Comparison of ENCODE assay signal across 25 cellular contexts in the genomic region with DNA sequence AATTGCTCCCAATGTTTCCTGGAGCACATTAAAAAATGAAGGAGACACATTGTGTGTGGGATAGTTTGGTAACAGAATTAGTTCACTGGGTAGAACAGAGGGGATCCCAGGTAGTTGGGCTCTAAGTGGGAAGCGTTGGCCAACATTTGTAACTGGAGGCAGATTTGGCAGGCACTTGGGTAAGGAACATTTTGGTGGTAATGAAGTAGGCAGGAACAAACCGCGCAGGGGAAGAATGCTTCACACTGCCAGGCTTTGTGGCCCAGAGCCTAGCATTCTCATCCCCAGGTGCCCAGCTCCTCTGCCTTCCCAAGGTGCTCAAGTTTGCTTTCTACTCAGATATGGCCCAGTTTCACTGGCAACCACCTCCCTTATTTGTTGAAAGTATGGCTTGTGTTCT.
"Had no signal": no experiment of that assay in that cellular context is flagged by ENCODE, and none has a peak within 500 bp of the region (broad histone marks: within the 10 kb centered on the region; RNA-seq: fewer than 3 reads in every experiment).

No MANE protein-coding gene starts in this region.

- H3K27me3 Mint-ChIP-seq: activated naive CD8-positive, alpha-beta T cell; stimulated activated naive B cell treated with anti-CD40 and anti-IgM and Interleukin-4, amounts not matched to agents 10 μg/mL and 1 μg/mL and 100 μg/mL, for 72 hours had no signal

- H3K27ac ChIP-seq: right atrium auricular region, stomach, thyroid gland, upper lobe of left lung, vagina had no signal

- H3K36me3 ChIP-seq: right atrium auricular region, stomach, thyroid gland, upper lobe of left lung, vagina had no signal

- H3K4me3 ChIP-seq: right atrium auricular region, smooth muscle cell, stomach, thyroid gland, upper lobe of left lung, vagina had no signal

- DNase-seq: activated CD4-positive, alpha-beta T cell treated with anti-CD3 and anti-CD28 coated beads for 4 hours; activated CD4-positive, alpha-beta T cell treated with anti-CD3 and anti-CD28 coated beads, Interleukin-2, amount 50 U/mL, for 4 hours; activated naive CD4-positive, alpha-beta T cell; activated T-cell treated with anti-CD3 and anti-CD28 coated beads for 4 hours; activated T-cell treated with anti-CD3 and anti-CD28 coated beads, Interleukin-2, amount 50 U/mL, for 72 hours; endodermal cell; foreskin fibroblast; head of caudate nucleus; hypothalamus; immature natural killer cell; kidney; left colon; midbrain; naive thymus-derived CD4-positive, alpha-beta T cell; occipital lobe; stimulated activated CD4-positive, alpha-beta T cell treated with anti-CD3 and anti-CD28 coated beads, Interleukin-1b, Interleukin-23, amount 100 ng/mL, for 48 hours; stimulated activated naive B cell treated with anti-CD40 and anti-IgM and Interleukin-4, amounts not matched to agents 10 μg/mL and 1 μg/mL and 100 μg/mL, for 72 hours; stomach; thyroid gland; upper lobe of left lung had no signal

- H3K27me3 ChIP-seq: right atrium auricular region, stomach, thyroid gland, upper lobe of left lung, vagina had no signal

- H3K27ac Mint-ChIP-seq: activated naive CD8-positive, alpha-beta T cell; activated T-cell treated with anti-CD3 and anti-CD28 coated beads, Interleukin-2, amount 50 U/mL, for 72 hours; endodermal cell; immature natural killer cell; naive thymus-derived CD4-positive, alpha-beta T cell; stimulated activated naive B cell treated with anti-CD40 and anti-IgM and Interleukin-4, amounts not matched to agents 10 μg/mL and 1 μg/mL and 100 μg/mL, for 72 hours had no signal

- H3K9me3 ChIP-seq: right atrium auricular region, stomach, thyroid gland, upper lobe of left lung, vagina had no signal

- H3K36me3 Mint-ChIP-seq: activated naive CD8-positive, alpha-beta T cell; immature natural killer cell; naive thymus-derived CD4-positive, alpha-beta T cell; stimulated activated naive B cell treated with anti-CD40 and anti-IgM and Interleukin-4, amounts not matched to agents 10 μg/mL and 1 μg/mL and 100 μg/mL, for 72 hours had no signal

- H3K4me3 Mint-ChIP-seq: activated naive CD8-positive, alpha-beta T cell; activated T-cell treated with anti-CD3 and anti-CD28 coated beads, Interleukin-2, amount 50 U/mL, for 72 hours; endodermal cell; immature natural killer cell; naive thymus-derived CD4-positive, alpha-beta T cell; neural crest cell; stimulated activated naive B cell treated with anti-CD40 and anti-IgM and Interleukin-4, amounts not matched to agents 10 μg/mL and 1 μg/mL and 100 μg/mL, for 72 hours had no signal

- H3K9me3 Mint-ChIP-seq: activated T-cell treated with anti-CD3 and anti-CD28 coated beads, Interleukin-2, amount 50 U/mL, for 72 hours; endodermal cell; immature natural killer cell; neural crest cell; stimulated activated naive B cell treated with anti-CD40 and anti-IgM and Interleukin-4, amounts not matched to agents 10 μg/mL and 1 μg/mL and 100 μg/mL, for 72 hours had no signal
